ENCODE assay signal across 1 cellular context in genomic region chr4:104728380-104729122, GRCh38.
TF ChIP-seq lines count a peak whose summit lies in the region.

No MANE protein-coding gene starts in this region.

TF ChIP-seq in GM23338, 12 proteins besides CTCF, POLR2A, EP300 and RAD21 (continued from another document):
- TF ChIP-seq REST (IDR thresholded peaks at IDR 0.05; ENCODE audit: unreplicated experiment) (no peak), ZNF331 (CRISPR knock-in tag; IDR thresholded peaks at IDR 0.05; ENCODE audit: low read depth) (no peak), EZH2 (IDR thresholded peaks at IDR 0.05; ENCODE audit: low read depth, unreplicated experiment) (no peak), ETS1 (IDR thresholded peaks at IDR 0.05) (no peak), NANOG (IDR thresholded peaks at IDR 0.05; ENCODE audit: borderline replicate concordance) (no peak), EZH2phosphoT487 (IDR thresholded peaks at IDR 0.05; ENCODE audit: unreplicated experiment) (no peak), STAT1 (IDR thresholded peaks at IDR 0.05; ENCODE audit: unreplicated experiment) (no peak), POLR2AphosphoS5 (IDR thresholded peaks at IDR 0.05; ENCODE audit: low read depth) (no peak)
